In genomic region chr6:150159757-150160156, GRCh38 we compare ENCODE assay signal across 33 cellular contexts. TPM values are rescaled to one million over a fixed set of nuclear protein-coding genes. Genes with fewer than 3 reads are reported as not detected.
"Had no signal": no experiment of that assay in that cellular context is flagged by ENCODE, and none has a peak within 500 bp of the region (broad histone marks: within the 10 kb centered on the region; RNA-seq: fewer than 3 reads in every experiment).

No MANE protein-coding gene starts in this region.

- H3K4me1 ChIP-seq: adrenal gland, ascending aorta, body of pancreas, breast epithelium had no signal

- H3K9me3 ChIP-seq: adrenal gland, ascending aorta, body of pancreas, breast epithelium had no signal

- DNase-seq: activated effector memory CD4-positive, alpha-beta T cell treated with anti-CD3 and anti-CD28 coated beads, Interleukin-2, amount 50 U/mL, for 16 hours; activated effector memory CD4-positive, alpha-beta T cell treated with Interleukin-2 at 50 U/mL for 16 hours; activated gamma-delta T cell; activated gamma-delta T cell treated with Interleukin-2 at 50 U/mL for 16 hours; activated naive CD4-positive, alpha-beta T cell; activated naive CD4-positive, alpha-beta T cell treated with anti-CD3 and anti-CD28 coated beads for 36 hours; activated naive CD4-positive, alpha-beta T cell treated with anti-CD3 and anti-CD28 coated beads, Interleukin-2, amount 10 ng/mL, durations not matched to agents 7 days and 5 days; activated naive CD4-positive, alpha-beta T cell treated with anti-CD3 and anti-CD28 coated beads, Interleukin-2, amount 50 U/mL, for 16 hours; activated naive CD4-positive, alpha-beta T cell treated with Interleukin-2 at 50 U/mL for 16 hours; activated naive CD8-positive, alpha-beta T cell treated with anti-CD3 and anti-CD28 coated beads for 36 hours; activated naive CD8-positive, alpha-beta T cell treated with anti-CD3 and anti-CD28 coated beads, Interleukin-2, amount 10 ng/mL, durations not matched to agents 7 days and 5 days; activated naive CD8-positive, alpha-beta T cell treated with anti-CD3 and anti-CD28 coated beads, Interleukin-2, amount 50 U/mL, for 24 hours; activated T-cell treated with anti-CD3 and anti-CD28 coated beads, Interleukin-2, amount 50 U/mL, for 24 hours; activated T-cell treated with anti-CD3 and anti-CD28 coated beads, Interleukin-2, amount 50 U/mL, for 4 hours; activated T-cell treated with anti-CD3 and anti-CD28 coated beads, Interleukin-2, amount 50 U/mL, for 48 hours; activated T-cell treated with anti-CD3 and anti-CD28 coated beads, Interleukin-2, amount 50 U/mL, for 72 hours; adrenal gland; amniotic stem cell; amygdala; anterior cingulate cortex; aorta; body of pancreas; brain microvascular endothelial cell; caudate nucleus; central memory CD4-positive, alpha-beta T cell; cerebellar nuclear complex had no signal

- FAIRE-seq: astrocyte had no signal

- H3K36me3 ChIP-seq: adrenal gland, ascending aorta, brain microvascular endothelial cell, breast epithelium, cardiac muscle cell had no signal

- H3K27ac ChIP-seq: adrenal gland, ascending aorta, body of pancreas, brain microvascular endothelial cell, breast epithelium, cardiac muscle cell had no signal

- H3K27me3 ChIP-seq: adrenal gland, ascending aorta, body of pancreas, brain microvascular endothelial cell, breast epithelium, cardiac muscle cell had no signal

- H3K4me3 ChIP-seq: adrenal gland, ascending aorta, body of pancreas, breast epithelium, cardiac muscle cell had no signal

- ATAC-seq: activated naive CD4-positive, alpha-beta T cell treated with anti-CD3 and anti-CD28 coated beads, Interleukin-2, amount 50 U/mL, for 72 hours; activated naive CD8-positive, alpha-beta T cell treated with anti-CD3 and anti-CD28 coated beads, Interleukin-2, amount 50 U/mL, for 24 hours; activated T-cell treated with anti-CD3 and anti-CD28 coated beads, Interleukin-2, amount 50 U/mL, for 4 hours; activated T-cell treated with anti-CD3 and anti-CD28 coated beads, Interleukin-2, amount 50 U/mL, for 72 hours; activated T-helper 17 cell treated with anti-CD3 and anti-CD28 coated beads, Interleukin-2, amount 50 U/mL, for 72 hours; body of pancreas had no signal

RNA-seq across cellular contexts. Expression of gene PPP1R14C, which starts 16.9 kb away (rescaled TPM):
- total RNA-seq: activated naive CD4-positive, alpha-beta T cell treated with anti-CD3 and anti-CD28 coated beads for 36 hours; activated naive CD8-positive, alpha-beta T cell treated with anti-CD3 and anti-CD28 coated beads, Interleukin-2, amount 10 ng/mL, durations not matched to agents 7 days and 5 days; activated T-helper 1 cell treated with anti-CD3 and anti-CD28 coated beads, Interleukin-12 subunit alpha, Interleukin-12 subunit beta, Interleukin-2, Interleukin-4 antibody, amounts not matched to agents 30 ng/mL and 10 ng/mL and 1 ng/mL, durations not matched to agents 14 hours and 24 hours and 36 hours; activated T-helper 17 cell treated with anti-CD3 and anti-CD28 coated beads, Interleukin-2, amount 50 U/mL, for 72 hours; ascending aorta had no signal
